ENCODE assay signal across 11 cellular contexts in the genomic region with DNA sequence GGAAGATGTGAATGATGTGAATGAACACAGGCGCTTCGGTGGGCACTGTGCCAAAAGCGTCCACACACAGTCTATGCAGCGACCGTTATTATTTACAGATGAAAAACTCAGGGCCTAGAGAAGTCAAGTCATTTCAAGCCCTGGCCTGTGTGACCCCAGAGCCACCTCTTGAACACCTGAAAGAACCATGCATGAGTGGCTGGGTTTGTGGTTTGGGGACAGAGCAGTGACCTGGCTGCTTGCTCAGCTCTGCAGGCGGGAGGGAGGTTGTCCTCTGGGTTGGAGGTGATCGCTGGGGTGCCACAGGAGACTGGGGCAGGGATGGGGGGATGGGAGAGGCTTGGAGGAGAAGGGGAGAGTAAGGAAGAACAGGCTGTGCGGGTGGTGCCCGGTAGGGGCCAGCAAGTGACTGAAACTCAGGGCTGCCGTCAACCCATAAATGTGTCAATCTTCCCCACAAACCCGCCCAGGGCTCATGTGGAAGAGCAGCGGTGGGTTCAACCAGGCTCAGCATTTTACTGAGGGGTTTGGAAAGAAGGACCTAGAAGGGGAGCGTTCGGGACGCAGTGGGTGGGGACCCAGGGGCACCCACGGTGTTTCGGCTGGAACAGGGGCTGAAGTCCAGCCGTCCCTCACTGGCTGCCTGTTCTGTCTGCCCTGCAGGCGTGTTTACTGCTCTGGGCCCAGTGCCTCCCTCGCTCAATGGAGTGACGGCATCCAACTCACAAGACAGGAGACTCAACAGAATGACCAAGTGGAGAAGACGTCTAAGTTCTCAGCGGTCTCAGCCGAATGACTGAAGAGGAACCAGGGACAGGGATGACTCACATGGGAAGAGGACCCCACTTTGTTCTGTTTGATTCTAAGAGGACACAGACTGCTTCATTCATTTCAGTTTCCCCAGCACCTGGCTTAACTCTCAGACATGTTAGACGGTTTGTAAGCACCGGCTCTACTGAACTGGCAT.
DNase-seq lines count a peak whose midpoint lies in the region; ATAC-seq and TF ChIP-seq lines count a peak whose summit lies in the region.
"Had no signal": no experiment of that assay in that cellular context is flagged by ENCODE, and none has a peak within 500 bp of the region (broad histone marks: within the 10 kb centered on the region; RNA-seq: fewer than 3 reads in every experiment).

No MANE protein-coding gene starts in this region.

- peaks cover 13% of the 10 kb centered on the region for H3K36me3 Mint-ChIP-seq in activated naive CD4-positive, alpha-beta T cell treated with anti-CD3 and anti-CD28 coated beads for 36 hours (ENCODE audit: low read depth)

- no peaks in the 10 kb centered on the region for H3K27me3 ChIP-seq in Panc1 (ENCODE audit: control insufficient read depth, insufficient read depth, low read length)
- no peaks in the 10 kb centered on the region for H3K27me3 ChIP-seq in transverse colon

- TF ChIP-seq POLR2A in transverse colon (IDR thresholded peaks at IDR 0.05) = no peak

- intact Hi-C loops in activated naive CD4-positive, alpha-beta T cell treated with anti-CD3 and anti-CD28 coated beads for 36 hours (cut with micrococcal nuclease) = no loop called here
- intact Hi-C loops in Panc1 (cut with micrococcal nuclease; ENCODE audit: unreplicated experiment) = no loop called here
- intact Hi-C loops in transverse colon (cut with DNase I; ENCODE audit: low total_unique reads) = loop anchor here (10.0 kb wide), 1 partner anchor 163 kb away; the partner anchor contains the start of gene AFAP1

- BruUV-seq in Panc1 (replicated peaks; lab: Mats Ljungman, UMichigan) = no TSS peak

- no peak overlapping the region for H3K4me3 ChIP-seq in Panc1 (ENCODE audit: low read depth in 2 of 2, low read length in 2 of 2)
- H3K4me3 ChIP-seq in transverse colon = no peak overlapping the region
- H3K4me3 ChIP-seq: BLaER1 treated with 17β-estradiol and CSF1 and Interleukin-3, amounts not matched to agents 10 nM and 100 nM had no signal

- POLR2A ChIA-PET in Panc1 (lab: Charles Lee) = no interaction called here

- no peak overlapping the region for H3K4me3 Mint-ChIP-seq in activated naive CD4-positive, alpha-beta T cell treated with anti-CD3 and anti-CD28 coated beads for 36 hours

- no peaks in the 10 kb centered on the region for H3K9me3 ChIP-seq in Panc1 (ENCODE audit: control insufficient read depth, insufficient read depth, low read depth, low read length)
- H3K9me3 ChIP-seq in transverse colon = no peaks in the 10 kb centered on the region
- H3K9me3 ChIP-seq: BLaER1 treated with 17β-estradiol and CSF1 and Interleukin-3, amounts not matched to agents 10 nM and 100 nM had no signal

- peaks cover 30% of the 10 kb centered on the region for H3K4me1 Mint-ChIP-seq in activated naive CD4-positive, alpha-beta T cell treated with anti-CD3 and anti-CD28 coated beads for 36 hours (ENCODE audit: low read depth)

- H3K36me3 ChIP-seq in Panc1 (ENCODE audit: control insufficient read depth, insufficient read depth, low read length) (peaks cover 6% of the 10 kb centered on the region), transverse colon (peaks cover 0 to 19% (median 6%) of the 10 kb centered on the region in 4 donors)

- CTCF ChIA-PET in activated naive CD4-positive, alpha-beta T cell treated with anti-CD3 and anti-CD28 coated beads for 36 hours (lab: Charles Lee) = interaction anchor here (0.7 to 3.7 kb wide), 7 partner anchors 7 to 215 kb away, joined by 3 to 16 read pairs (median 5); no protein-coding TSS in a partner anchor
- CTCF ChIA-PET in Panc1 (lab: Charles Lee) = interaction anchor here (0.6 to 1.1 kb wide), 3 partner anchors 30 to 148 kb away, joined by 3 to 17 read pairs (median 4); no protein-coding TSS in a partner anchor

- DNase-seq in activated naive CD4-positive, alpha-beta T cell treated with anti-CD3 and anti-CD28 coated beads for 36 hours = no peak
- DNase-seq in activated naive CD4-positive, alpha-beta T cell (lab: John Stamatoyannopoulos, UW) = no peak
- no peak for DNase-seq in Panc1 (ENCODE audit: low read depth, low spot score)
- peak; percentile 66 for DNase-seq in transverse colon
- no peak for DNase-seq in stimulated activated CD4-positive, alpha-beta T cell treated with anti-CD3 and anti-CD28 coated beads, Interleukin-4, amount 100 ng/mL, for 24 hours
- DNase-seq in RKO (ENCODE audit: low spot score) = no peak
- no peak for DNase-seq in NCI-H187 treated with DMSO at 0.1 percent for 48 hours (lab: John Stamatoyannopoulos, UW)
- DNase-seq: KG1 had no signal

- WGBS in transverse colon (ENCODE audit: low coverage in 1 of 2), 2 donors = 27 to 35% methylated on average over 6 to 25 of the region's 26 CpGs

- H3K9me3 Mint-ChIP-seq in activated naive CD4-positive, alpha-beta T cell treated with anti-CD3 and anti-CD28 coated beads for 36 hours = no peaks in the 10 kb centered on the region

- H3K27me3 Mint-ChIP-seq in activated naive CD4-positive, alpha-beta T cell treated with anti-CD3 and anti-CD28 coated beads for 36 hours (ENCODE audit: low read depth) = no peaks in the 10 kb centered on the region

- in situ Hi-C loops in Panc1 (cut with HindIII; ENCODE audit: low pct_unique_long_range_greater_than_20kb, low sequenced_read_pairs) (no loop called here), transverse colon (cut with MboI; ENCODE audit: low pct_ligation_motif_present in 1 of 4, low pct_unique_long_range_greater_than_20kb in 1 of 4, low sequenced_read_pairs in 3 of 4) (no loop called here)

- H3K4me1 ChIP-seq in Panc1 (ENCODE audit: control insufficient read depth, insufficient read depth, low read length) = peaks cover 97% of the 10 kb centered on the region
- peaks cover 10 to 52% (median 29%) of the 10 kb centered on the region in 4 donors for H3K4me1 ChIP-seq in transverse colon

- TF ChIP-seq EP300 in transverse colon (IDR thresholded peaks at IDR 0.05; ENCODE audit: low read depth) = no peak

- no peak for TF ChIP-seq CTCF in Panc1 (IDR thresholded peaks at IDR 0.05)
- peak in 3 of 5 experiments; percentile 13 to 53 (median 36) for TF ChIP-seq CTCF in transverse colon (IDR thresholded peaks at IDR 0.05)

- H3K27ac ChIP-seq in Panc1 (ENCODE audit: low read length) = peak overlapping the region; percentile 94
- peak overlapping the region; percentile 45 to 77 (median 72) for H3K27ac ChIP-seq in transverse colon
- H3K27ac ChIP-seq: BLaER1 treated with 17β-estradiol and CSF1 and Interleukin-3, amounts not matched to agents 10 nM and 100 nM; VCaP had no signal

- peak overlapping the region; percentile 2 for H3K27ac Mint-ChIP-seq in activated naive CD4-positive, alpha-beta T cell treated with anti-CD3 and anti-CD28 coated beads for 36 hours

- peak; percentile 86 for ATAC-seq in HG02623 (IDR thresholded peaks at IDR 0.05; ENCODE audit: unreplicated experiment)
- ATAC-seq in Panc1 = peak; percentile 49
